ENCODE assay signal across 21 cellular contexts in the genomic region with DNA sequence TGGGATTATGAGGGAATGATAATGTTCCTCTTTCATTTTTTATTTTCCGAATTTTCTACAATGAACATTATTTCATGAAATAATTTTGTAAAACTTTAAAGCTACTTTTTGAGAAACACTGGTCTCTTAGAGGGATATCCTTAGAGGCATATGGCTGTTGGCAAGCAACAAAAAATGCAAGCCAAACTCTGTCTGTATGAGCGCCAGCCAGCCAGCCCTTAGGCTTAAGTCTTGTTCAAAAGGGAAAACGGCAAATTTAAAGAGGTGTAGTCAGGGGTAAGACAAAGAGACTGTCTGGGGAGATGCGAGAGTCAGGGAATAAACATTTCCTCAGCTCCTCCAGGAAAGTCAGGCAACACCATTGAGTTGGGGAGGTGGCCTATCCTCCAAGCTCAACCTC. TPM values are rescaled to one million over a fixed set of nuclear protein-coding genes. Genes with fewer than 3 reads are reported as not detected.
DNase-seq lines count a peak whose midpoint lies in the region; ATAC-seq, FAIRE-seq and TF ChIP-seq lines count a peak whose summit lies in the region.
"Had no signal": no experiment of that assay in that cellular context is flagged by ENCODE, and none has a peak within 500 bp of the region (broad histone marks: within the 10 kb centered on the region; RNA-seq: fewer than 3 reads in every experiment).

No MANE protein-coding gene starts in this region.

- TF ChIP-seq RAD21 in HepG2 (CRISPR knock-in tag; IDR thresholded peaks at IDR 0.05), result no peak

- H3K36me3 ChIP-seq in right atrium auricular region (peaks cover 61% of the 10 kb centered on the region), HepG2 (replicated peaks in 1 of 2; ENCODE audit: control insufficient read depth in 1 of 2, insufficient read depth in 2 of 2, low read length in 2 of 2) (peaks cover 19 to 49% of the 10 kb centered on the region in 2 experiments), subcutaneous abdominal adipose tissue (ENCODE audit: control insufficient read depth in 5 of 5, insufficient read depth in 5 of 5, low read length in 5 of 5) (peaks cover 3 to 86% (median 68%) of the 10 kb centered on the region in 5 donors), SJCRH30 (peaks cover 25% of the 10 kb centered on the region)

- intact Hi-C loops in Right ventricle myocardium inferior (cut with DNase I), result loop anchor here (5.0 kb wide), 1 partner anchor 48 kb away; the partner anchor contains the start of genes UQCR10 and ZMAT5
- intact Hi-C loops in HepG2 (cut with micrococcal nuclease; ENCODE audit: unreplicated experiment), result no loop called here

- in situ Hi-C loops in HepG2 (cut with HindIII; ENCODE audit: extremely low pct_ligation_motif_present, low pct_unique_long_range_greater_than_20kb), result no loop called here

- H3K9ac ChIP-seq in HepG2 (ENCODE audit: insufficient read depth, low read depth, low read length), result no peak overlapping the region
- peak overlapping the region in 4 of 5 donors; percentile 11 to 56 (median 29) for H3K9ac ChIP-seq in subcutaneous abdominal adipose tissue (ENCODE audit: low read length in 5 of 5)

- TF ChIP-seq CTCF in right atrium auricular region (IDR thresholded peaks at IDR 0.05) (no peak), HepG2 (CRISPR knock-in tag; IDR thresholded peaks at IDR 0.05) (no peak)

- peak overlapping the region in 1 of 2 donors; percentile 60 for H3K27ac ChIP-seq in right atrium auricular region
- H3K27ac ChIP-seq in epithelial cell of prostate, result peak overlapping the region; percentile 78
- H3K27ac ChIP-seq in HepG2 (ENCODE audit: extremely low read length, insufficient read depth, low read length), result peak overlapping the region; percentile 15
- peak overlapping the region; percentile 94 for H3K27ac ChIP-seq in subcutaneous abdominal adipose tissue (ENCODE audit: low read depth, low read length)
- H3K27ac ChIP-seq in SJCRH30, result no peak overlapping the region
- H3K27ac ChIP-seq: left lung, neutrophil, testis had no signal

- no peaks in the 10 kb centered on the region for H3K79me2 ChIP-seq in HepG2 (ENCODE audit: insufficient read depth, low read length)

- CTCF ChIA-PET in HepG2 (lab: Yijun Ruan, JAX; ENCODE audit: low intra/inter-chr PET ratio, low total read pairs), result no interaction called here

- H3K9me3 ChIP-seq in right atrium auricular region (no peaks in the 10 kb centered on the region), HepG2 (ENCODE audit: low read length) (no peaks in the 10 kb centered on the region), subcutaneous abdominal adipose tissue (ENCODE audit: control insufficient read depth in 5 of 5, low read length in 5 of 5) (no peaks in the 10 kb centered on the region), SJCRH30 (replicated peaks) (no peaks in the 10 kb centered on the region)
- H3K9me3 ChIP-seq: left lung, mucosa of descending colon, neutrophil, testis had no signal

- ATAC-seq in Right ventricle myocardium inferior (peak; percentile 49), HepG2 (no peak), GM18907 (IDR thresholded peaks at IDR 0.05; ENCODE audit: unreplicated experiment) (no peak)
- ATAC-seq: activated CD8-positive, alpha-beta memory T cell treated with anti-CD3 and anti-CD28 coated beads, Interleukin-2, amount 10 ng/mL, durations not matched to agents 7 days and 5 days; mucosa of descending colon had no signal

- no peak overlapping the region for H3K4me2 ChIP-seq in HepG2 (ENCODE audit: low read depth, low read length)

- H3K27me3 ChIP-seq in right atrium auricular region (no peaks in the 10 kb centered on the region), HepG2 (ENCODE audit: control insufficient read depth in 1 of 2, insufficient read depth in 2 of 2, low read length in 2 of 2) (no peaks in the 10 kb centered on the region; a peak in 1 of 5 replicates), subcutaneous abdominal adipose tissue (ENCODE audit: control insufficient read depth in 5 of 5, insufficient read depth in 4 of 5, low read length in 5 of 5) (no peaks in the 10 kb centered on the region), SJCRH30 (no peaks in the 10 kb centered on the region)
- H3K27me3 ChIP-seq: left lung, neutrophil, testis had no signal

- no peaks in the 10 kb centered on the region for H4K20me1 ChIP-seq in HepG2 (ENCODE audit: insufficient read depth, low read length)

- no TSS peak for BruUV-seq in HepG2 (replicated peaks; lab: Mats Ljungman, UMichigan)

- TF ChIP-seq EP300 in HepG2 (IDR thresholded peaks at IDR 0.05; ENCODE audit: low read depth in 2 of 2, low read length in 2 of 2) (no peak), HepG2 (CRISPR knock-in tag; IDR thresholded peaks at IDR 0.05; ENCODE audit: borderline replicate concordance) (no peak)

- DNase-seq in Right ventricle myocardium inferior (ENCODE audit: missing footprints) (no peak), right atrium auricular region (ENCODE audit: low spot score) (no peak), epithelial cell of prostate (ENCODE audit: low read depth, low spot score) (no peak), HepG2 (ENCODE audit: low spot score) (no peak), SJCRH30 (no peak), activated gamma-delta T cell treated with Interleukin-2 at 50 U/mL for 16 hours (no peak)
- DNase-seq: activated CD4-positive, alpha-beta T cell treated with anti-CD3 and anti-CD28 coated beads for 1 hour; activated CD8-positive, alpha-beta memory T cell treated with anti-CD3 and anti-CD28 coated beads, Interleukin-2, amount 10 ng/mL, durations not matched to agents 7 days and 5 days; Kasumi-1; left lung; NCI-H1048; NCI-H2029; NCI-H524 treated with DMSO at 0.1 percent for 48 hours; RPMI8226; stimulated activated CD4-positive, alpha-beta T cell treated with anti-CD3 and anti-CD28 coated beads, Interleukin-15, amount 100 ng/mL, for 24 hours; testis had no signal

- WGBS in HepG2 (ENCODE audit: low lambda C conversion rate), result 96% methylated on average over 4 of the region's 4 CpGs

- no peak for FAIRE-seq in HepG2 (lab: Jason Lieb, UNC)
- FAIRE-seq: D721Med had no signal

- no peak overlapping the region for H2AFZ ChIP-seq in HepG2 (ENCODE audit: low read length)

- POLR2A ChIA-PET in HepG2 (lab: Yijun Ruan, JAX), result interaction anchor here (1.8 kb wide), 1 partner anchor 16 kb away, joined by 7 read pairs; no protein-coding TSS in a partner anchor

- H3K4me3 ChIP-seq in right atrium auricular region, result no peak overlapping the region
- H3K4me3 ChIP-seq in HepG2 (replicated peaks in 1 of 3; ENCODE audit: insufficient read depth in 1 of 3, low read depth in 2 of 3, low read length in 3 of 3), result no peak overlapping the region
- H3K4me3 ChIP-seq in subcutaneous abdominal adipose tissue (ENCODE audit: low read depth in 1 of 5, low read length in 5 of 5), result no peak overlapping the region
- H3K4me3 ChIP-seq in SJCRH30, result no peak overlapping the region
- H3K4me3 ChIP-seq: left lung, mucosa of descending colon, testis had no signal

- H3K4me1 ChIP-seq in right atrium auricular region (peaks cover 0 to 24% of the 10 kb centered on the region in 2 donors), HepG2 (ENCODE audit: insufficient read depth, low read length) (peaks cover 51% of the 10 kb centered on the region), subcutaneous abdominal adipose tissue (ENCODE audit: control insufficient read depth in 5 of 5, insufficient read depth in 5 of 5, low read length in 5 of 5) (peaks cover 6 to 69% (median 49%) of the 10 kb centered on the region in 5 donors), SJCRH30 (no peaks in the 10 kb centered on the region)

- TF ChIP-seq POLR2A in HepG2 (IDR thresholded peaks at IDR 0.05; ENCODE audit: insufficient read depth in 1 of 2, low read depth in 2 of 2, low read length in 2 of 2), result no peak

RNA-seq across cellular contexts. Expression of gene ASCC2, which starts 22.5 kb away (rescaled TPM):
- total RNA-seq in Right ventricle myocardium inferior, result 33.8 TPM
- 10 to 100 TPM; 24.3 to 37.5 TPM for total RNA-seq in right atrium auricular region
- total RNA-seq in HepG2 (2016; rRNA removed; fragmentation: Illumina TruSeq; extraction: Trizol), result 24.3 and 26.3 TPM in 2 replicates
- total RNA-seq in HepG2 (2016; cell fraction: cytosol; rRNA removed; fragmentation: Illumina TruSeq; extraction: Trizol; ENCODE audit: low read depth), result 17.6 and 18.6 TPM in 2 replicates
- 22.7 and 27.6 TPM in 2 replicates for total RNA-seq in HepG2 (2016; cell fraction: insoluble cytoplasmic fraction; rRNA removed; fragmentation: Illumina TruSeq; extraction: Trizol)
- total RNA-seq in HepG2 (2016; cell fraction: membrane; rRNA removed; fragmentation: Illumina TruSeq; extraction: Trizol), result 25.1 and 25.9 TPM in 2 replicates
- 25.8 and 29.0 TPM in 2 replicates for total RNA-seq in HepG2 (2016; cell fraction: nucleus; rRNA removed; fragmentation: Illumina TruSeq; extraction: Trizol)
- 26.2 and 29.9 TPM in 2 replicates for polyA plus RNA-seq in HepG2 (2011; rRNA removed)
- polyA plus RNA-seq in HepG2 (2011; cell fraction: cytosol; rRNA removed), result 17.5 and 19.1 TPM in 2 replicates
- 43.6 and 44.8 TPM in 2 replicates for polyA plus RNA-seq in HepG2 (2011; cell fraction: nucleus; rRNA removed)
- 21.1 and 26.8 TPM in 2 replicates for polyA plus RNA-seq in HepG2 (2012)
- 18.0 and 18.4 TPM in 2 replicates for polyA plus RNA-seq in HepG2 (2016; cell fraction: cytosol; fragmentation: Illumina TruSeq; extraction: Trizol; ENCODE audit: low read depth)
- polyA plus RNA-seq in HepG2 (2016; cell fraction: insoluble cytoplasmic fraction; fragmentation: Illumina TruSeq; extraction: Trizol; ENCODE audit: low read depth), result 35.0 and 42.8 TPM in 2 replicates
- 25.5 and 26.7 TPM in 2 replicates for polyA plus RNA-seq in HepG2 (2016; cell fraction: membrane; fragmentation: Illumina TruSeq; extraction: Trizol; ENCODE audit: low read depth)
- polyA plus RNA-seq in HepG2 (2016; cell fraction: nucleus; fragmentation: Illumina TruSeq; extraction: Trizol; ENCODE audit: insufficient read depth, low read depth), result 59.5 and 59.7 TPM in 2 replicates
- polyA minus RNA-seq in HepG2 (2011; rRNA and poly(A)+ RNA removed; ENCODE audit: low replicate concordance), result 45.5 and 76.2 TPM in 2 replicates
- polyA minus RNA-seq in HepG2 (2011; cell fraction: cytosol; rRNA and poly(A)+ RNA removed), result 17.1 and 17.2 TPM in 2 replicates
- polyA minus RNA-seq in HepG2 (2011; cell fraction: nucleus; rRNA and poly(A)+ RNA removed), result 38.6 and 40.3 TPM in 2 replicates
- total RNA-seq in SJCRH30 (2014; rRNA removed; shearing (Covaris generic)), result 19.5 and 22.1 TPM in 2 replicates

RNA-seq across cellular contexts. Expression of gene UQCR10, which starts 48.4 kb away (rescaled TPM):
- 381 TPM for total RNA-seq in Right ventricle myocardium inferior
- 100 to 1,000 TPM; 125 to 137 TPM for total RNA-seq in right atrium auricular region
- 225 and 309 TPM in 2 replicates for total RNA-seq in HepG2 (2016; rRNA removed; fragmentation: Illumina TruSeq; extraction: Trizol)
- total RNA-seq in HepG2 (2016; cell fraction: cytosol; rRNA removed; fragmentation: Illumina TruSeq; extraction: Trizol; ENCODE audit: low read depth), result 89.2 and 115 TPM in 2 replicates
- 226 and 327 TPM in 2 replicates for total RNA-seq in HepG2 (2016; cell fraction: insoluble cytoplasmic fraction; rRNA removed; fragmentation: Illumina TruSeq; extraction: Trizol)
- 166 and 174 TPM in 2 replicates for total RNA-seq in HepG2 (2016; cell fraction: membrane; rRNA removed; fragmentation: Illumina TruSeq; extraction: Trizol)
- 63.2 and 78.3 TPM in 2 replicates for total RNA-seq in HepG2 (2016; cell fraction: nucleus; rRNA removed; fragmentation: Illumina TruSeq; extraction: Trizol)
- polyA plus RNA-seq in HepG2 (2011; rRNA removed), result 203 and 232 TPM in 2 replicates
- 210 and 287 TPM in 2 replicates for polyA plus RNA-seq in HepG2 (2011; cell fraction: cytosol; rRNA removed)
- 54.5 and 66.4 TPM in 2 replicates for polyA plus RNA-seq in HepG2 (2011; cell fraction: nucleus; rRNA removed)
- polyA plus RNA-seq in HepG2 (2012), result 157 and 173 TPM in 2 replicates
- polyA plus RNA-seq in HepG2 (2016; cell fraction: cytosol; fragmentation: Illumina TruSeq; extraction: Trizol; ENCODE audit: low read depth), result 119 and 141 TPM in 2 replicates
- 316 and 360 TPM in 2 replicates for polyA plus RNA-seq in HepG2 (2016; cell fraction: insoluble cytoplasmic fraction; fragmentation: Illumina TruSeq; extraction: Trizol; ENCODE audit: low read depth)
- 156 and 169 TPM in 2 replicates for polyA plus RNA-seq in HepG2 (2016; cell fraction: membrane; fragmentation: Illumina TruSeq; extraction: Trizol; ENCODE audit: low read depth)
- polyA plus RNA-seq in HepG2 (2016; cell fraction: nucleus; fragmentation: Illumina TruSeq; extraction: Trizol; ENCODE audit: insufficient read depth, low read depth), result 145 and 146 TPM in 2 replicates
- 174 and 191 TPM in 2 replicates for polyA minus RNA-seq in HepG2 (2011; rRNA and poly(A)+ RNA removed; ENCODE audit: low replicate concordance)
- 62.8 and 71.2 TPM in 2 replicates for polyA minus RNA-seq in HepG2 (2011; cell fraction: cytosol; rRNA and poly(A)+ RNA removed)
- polyA minus RNA-seq in HepG2 (2011; cell fraction: nucleus; rRNA and poly(A)+ RNA removed), result 35.6 and 37.2 TPM in 2 replicates
- 100 and 116 TPM in 2 replicates for total RNA-seq in SJCRH30 (2014; rRNA removed; shearing (Covaris generic))

RNA-seq across cellular contexts. Expression of gene ZMAT5, which starts 48.8 kb away (rescaled TPM):
- total RNA-seq in Right ventricle myocardium inferior (21.7 TPM), right atrium auricular region (10 to 100 TPM; 17.0 to 22.9 TPM), HepG2 (2016; rRNA removed; fragmentation: Illumina TruSeq; extraction: Trizol) (27.8 and 34.7 TPM in 2 replicates)
- total RNA-seq in HepG2 (2016; cell fraction: cytosol; rRNA removed; fragmentation: Illumina TruSeq; extraction: Trizol; ENCODE audit: low read depth), result 11.5 and 12.9 TPM in 2 replicates
- total RNA-seq in HepG2 (2016; cell fraction: insoluble cytoplasmic fraction; rRNA removed; fragmentation: Illumina TruSeq; extraction: Trizol), result 26.3 and 38.9 TPM in 2 replicates
- 9.5 and 12.3 TPM in 2 replicates for total RNA-seq in HepG2 (2016; cell fraction: membrane; rRNA removed; fragmentation: Illumina TruSeq; extraction: Trizol)
- total RNA-seq in HepG2 (2016; cell fraction: nucleus; rRNA removed; fragmentation: Illumina TruSeq; extraction: Trizol), result 9.1 and 10.6 TPM in 2 replicates
- 20.7 and 23.3 TPM in 2 replicates for polyA plus RNA-seq in HepG2 (2011; rRNA removed)
- polyA plus RNA-seq in HepG2 (2011; cell fraction: cytosol; rRNA removed), result 17.4 and 24.4 TPM in 2 replicates
- polyA plus RNA-seq in HepG2 (2011; cell fraction: nucleus; rRNA removed), result 14.3 and 16.6 TPM in 2 replicates
- 11.6 and 14.1 TPM in 2 replicates for polyA plus RNA-seq in HepG2 (2012)
- polyA plus RNA-seq in HepG2 (2016; cell fraction: cytosol; fragmentation: Illumina TruSeq; extraction: Trizol; ENCODE audit: low read depth), result 9.4 and 11.6 TPM in 2 replicates
- polyA plus RNA-seq in HepG2 (2016; cell fraction: insoluble cytoplasmic fraction; fragmentation: Illumina TruSeq; extraction: Trizol; ENCODE audit: low read depth), result 32.3 and 35.6 TPM in 2 replicates
- polyA plus RNA-seq in HepG2 (2016; cell fraction: membrane; fragmentation: Illumina TruSeq; extraction: Trizol; ENCODE audit: low read depth), result 8.4 and 9.8 TPM in 2 replicates
- polyA plus RNA-seq in HepG2 (2016; cell fraction: nucleus; fragmentation: Illumina TruSeq; extraction: Trizol; ENCODE audit: insufficient read depth, low read depth), result 15.3 and 17.8 TPM in 2 replicates
- 4.4 and 7.5 TPM in 2 replicates for polyA minus RNA-seq in HepG2 (2011; rRNA and poly(A)+ RNA removed; ENCODE audit: low replicate concordance)
- 4.7 and 6.3 TPM in 2 replicates for polyA minus RNA-seq in HepG2 (2011; cell fraction: cytosol; rRNA and poly(A)+ RNA removed)
- polyA minus RNA-seq in HepG2 (2011; cell fraction: nucleus; rRNA and poly(A)+ RNA removed), result 2.8 and 4.1 TPM in 2 replicates
- total RNA-seq in SJCRH30 (2014; rRNA removed; shearing (Covaris generic)), result 16.1 and 16.8 TPM in 2 replicates
